ENCODE assay signal across 8 cellular contexts in genomic region chr4:1870328-1870577, GRCh38. TPM values are rescaled to one million over a fixed set of nuclear protein-coding genes. Genes with fewer than 3 reads are reported as not detected.
DNase-seq lines count a peak whose midpoint lies in the region; ATAC-seq and TF ChIP-seq lines count a peak whose summit lies in the region.

No MANE protein-coding gene starts in this region.

- H3K36me3 ChIP-seq in neuron (ENCODE audit: insufficient read depth, low read length): no peaks in the 10 kb centered on the region
- no peaks in the 10 kb centered on the region for H3K36me3 ChIP-seq in subcutaneous abdominal adipose tissue (ENCODE audit: control insufficient read depth in 5 of 5, insufficient read depth in 5 of 5, low read length in 5 of 5)

- TF ChIP-seq CTCF in foreskin keratinocyte (conservative IDR thresholded peaks at IDR 0.05): no peak

- peak overlapping the region; percentile 58 for H2AFZ ChIP-seq in neuron (ENCODE audit: low read depth, low read length)

- H3K4me1 ChIP-seq in foreskin keratinocyte (peaks cover 12% of the 10 kb centered on the region), neuron (ENCODE audit: insufficient read depth, low read length) (peaks cover 50% of the 10 kb centered on the region), subcutaneous abdominal adipose tissue (ENCODE audit: control insufficient read depth in 5 of 5, insufficient read depth in 5 of 5, low read length in 5 of 5) (peaks cover 0 to 24% (median 20%) of the 10 kb centered on the region in 5 donors)

- H3K9ac ChIP-seq in subcutaneous abdominal adipose tissue (ENCODE audit: low read length in 5 of 5): peak overlapping the region in 4 of 5 donors; percentile 73 to 91 (median 79)

- H3K9me3 ChIP-seq in neuron (ENCODE audit: low read length) (no peaks in the 10 kb centered on the region), subcutaneous abdominal adipose tissue (ENCODE audit: control insufficient read depth in 5 of 5, low read length in 5 of 5) (no peaks in the 10 kb centered on the region)

- peak; percentile 88 for DNase-seq in D341Med (ENCODE audit: low spot score)
- peak; percentile 82 to 83 for DNase-seq in Kasumi-1 (lab: John Stamatoyannopoulos, UW)
- DNase-seq in RPMI7951 (ENCODE audit: low read depth): peak; percentile 78
- DNase-seq in activated gamma-delta T cell (lab: John Stamatoyannopoulos, UW): peak; percentile 80
- peak; percentile 59 to 83 for DNase-seq in foreskin keratinocyte

- peak; percentile 59 for ATAC-seq in GM21786 (IDR thresholded peaks at IDR 0.05; ENCODE audit: unreplicated experiment)
- ATAC-seq in foreskin keratinocyte: peak; percentile 69

- no peaks in the 10 kb centered on the region for H3K27me3 ChIP-seq in foreskin keratinocyte
- H3K27me3 ChIP-seq in neuron (ENCODE audit: insufficient read depth, low read length): no peaks in the 10 kb centered on the region
- peaks cover 0 to 14% (median 10%) of the 10 kb centered on the region in 5 donors for H3K27me3 ChIP-seq in subcutaneous abdominal adipose tissue (ENCODE audit: control insufficient read depth in 5 of 5, insufficient read depth in 4 of 5, low read length in 5 of 5)

- H3K27ac ChIP-seq in foreskin keratinocyte (peak overlapping the region; percentile 96), subcutaneous abdominal adipose tissue (ENCODE audit: low read depth, low read length) (peak overlapping the region; percentile 86)

- H3K4me3 ChIP-seq in neuron (ENCODE audit: low read length) (peak overlapping the region; percentile 86), subcutaneous abdominal adipose tissue (ENCODE audit: low read depth in 1 of 5, low read length in 5 of 5) (peak overlapping the region; percentile 53 to 87 (median 78))

RNA-seq across cellular contexts. Expression of gene NSD2, which starts 0.9 kb away (rescaled TPM):
- total RNA-seq in RPMI7951 (2014; rRNA removed; shearing (Covaris generic)): 44.8 and 45.1 TPM in 2 replicates
- total RNA-seq in foreskin keratinocyte: 115 and 132 TPM in 2 replicates
- polyA plus RNA-seq in foreskin keratinocyte: 28.5 and 36.8 TPM in 2 replicates

RNA-seq across cellular contexts. Expression of gene LETM1, which starts 14.3 kb away (rescaled TPM):
- total RNA-seq in RPMI7951 (2014; rRNA removed; shearing (Covaris generic)): 14.9 and 23.2 TPM in 2 replicates
- 54.3 and 61.8 TPM in 2 replicates for total RNA-seq in foreskin keratinocyte
- 19.5 and 23.5 TPM in 2 replicates for polyA plus RNA-seq in foreskin keratinocyte

Comparison
In these comparisons a context has a peak if more than half of its experiments do, and no peak if none do; other contexts are left out.
1. Peak in every context shown above with its lines: DNase-seq, ATAC-seq, H3K4me3 ChIP-seq and H3K27ac ChIP-seq.